In genomic region chr3:46284981-46285683, GRCh38 we compare ENCODE assay signal across 15 cellular contexts. TPM values are rescaled to one million over a fixed set of nuclear protein-coding genes. Genes with fewer than 3 reads are reported as not detected.
DNase-seq lines count a peak whose midpoint lies in the region; ATAC-seq lines count a peak whose summit lies in the region.
"Had no signal": no experiment of that assay in that cellular context is flagged by ENCODE, and none has a peak within 500 bp of the region (broad histone marks: within the 10 kb centered on the region; RNA-seq: fewer than 3 reads in every experiment).

No MANE protein-coding gene starts in this region.

- H3K9me3 Mint-ChIP-seq in activated naive CD4-positive, alpha-beta T cell treated with anti-CD3 and anti-CD28 coated beads for 36 hours: no peaks in the 10 kb centered on the region
- H3K9me3 Mint-ChIP-seq in stimulated activated effector memory CD8-positive, alpha-beta T cell treated with anti-CD3 and anti-CD28 coated beads, Interleukin-12 subunit alpha, Interleukin-12 subunit beta, amount 100 ng/mL, for 72 hours: no peaks in the 10 kb centered on the region

- H3K27me3 Mint-ChIP-seq in activated naive CD4-positive, alpha-beta T cell treated with anti-CD3 and anti-CD28 coated beads for 36 hours (ENCODE audit: low read depth): peaks cover 8% of the 10 kb centered on the region

- no peaks in the 10 kb centered on the region for H3K36me3 Mint-ChIP-seq in activated naive CD4-positive, alpha-beta T cell treated with anti-CD3 and anti-CD28 coated beads for 36 hours (ENCODE audit: low read depth)
- H3K36me3 Mint-ChIP-seq in stimulated activated effector memory CD8-positive, alpha-beta T cell treated with anti-CD3 and anti-CD28 coated beads, Interleukin-12 subunit alpha, Interleukin-12 subunit beta, amount 100 ng/mL, for 72 hours: peaks cover 33% of the 10 kb centered on the region

- intact Hi-C loops in activated naive CD4-positive, alpha-beta T cell treated with anti-CD3 and anti-CD28 coated beads for 36 hours (cut with micrococcal nuclease): loop anchor here (1.0 kb wide), 2 partner anchors 9 to 14 kb away; no protein-coding TSS in a partner anchor

- CTCF ChIA-PET in activated naive CD4-positive, alpha-beta T cell treated with anti-CD3 and anti-CD28 coated beads for 36 hours (lab: Charles Lee): interaction anchor here (0.7 to 2.7 kb wide), 6 partner anchors 8 to 84 kb away, joined by 3 to 9 read pairs (median 4); no protein-coding TSS in a partner anchor

- peak; percentile 41 for DNase-seq in activated naive CD4-positive, alpha-beta T cell treated with anti-CD3 and anti-CD28 coated beads for 36 hours
- DNase-seq in activated naive CD4-positive, alpha-beta T cell treated with anti-CD3 and anti-CD28 coated beads, Interleukin-2, amount 50 U/mL, for 16 hours: no peak
- DNase-seq in T-helper 22 cell (ENCODE audit: low read depth) (peak; percentile 36), amniotic epithelial cell (ENCODE audit: low read depth) (peak; percentile 7), epidermal melanocyte (ENCODE audit: insufficient read length, low spot score) (no peak)
- DNase-seq in stimulated activated effector memory CD8-positive, alpha-beta T cell treated with anti-CD3 and anti-CD28 coated beads, Interleukin-12 subunit alpha, Interleukin-12 subunit beta, amount 100 ng/mL, for 72 hours (ENCODE audit: low spot score in 2 of 2): peak in 1 of 2 donors; percentile 76
- DNase-seq: aorta, BE2C, GDM1, NCI-H146, ovary had no signal

- H3K27ac Mint-ChIP-seq in activated naive CD4-positive, alpha-beta T cell treated with anti-CD3 and anti-CD28 coated beads for 36 hours: no peak overlapping the region
- H3K27ac Mint-ChIP-seq in stimulated activated effector memory CD8-positive, alpha-beta T cell treated with anti-CD3 and anti-CD28 coated beads, Interleukin-12 subunit alpha, Interleukin-12 subunit beta, amount 100 ng/mL, for 72 hours: peak overlapping the region; percentile 84
- H3K27ac Mint-ChIP-seq: GM23338 had no signal

- peak; percentile 89 for ATAC-seq in stimulated activated effector memory CD8-positive, alpha-beta T cell treated with anti-CD3 and anti-CD28 coated beads, Interleukin-12 subunit alpha, Interleukin-12 subunit beta, amount 100 ng/mL, for 72 hours
- ATAC-seq in HG03571 (IDR thresholded peaks at IDR 0.05; ENCODE audit: unreplicated experiment): no peak
- ATAC-seq in HG03520 (IDR thresholded peaks at IDR 0.05; ENCODE audit: unreplicated experiment): no peak
- ATAC-seq: GM23338 had no signal

- H3K4me3 Mint-ChIP-seq in activated naive CD4-positive, alpha-beta T cell treated with anti-CD3 and anti-CD28 coated beads for 36 hours: no peak overlapping the region
- peak overlapping the region; percentile 35 for H3K4me3 Mint-ChIP-seq in stimulated activated effector memory CD8-positive, alpha-beta T cell treated with anti-CD3 and anti-CD28 coated beads, Interleukin-12 subunit alpha, Interleukin-12 subunit beta, amount 100 ng/mL, for 72 hours
- H3K4me3 Mint-ChIP-seq: GM23338 had no signal

- H3K4me1 Mint-ChIP-seq in activated naive CD4-positive, alpha-beta T cell treated with anti-CD3 and anti-CD28 coated beads for 36 hours (ENCODE audit: low read depth): peaks cover 41% of the 10 kb centered on the region
- peaks cover 84% of the 10 kb centered on the region for H3K4me1 Mint-ChIP-seq in stimulated activated effector memory CD8-positive, alpha-beta T cell treated with anti-CD3 and anti-CD28 coated beads, Interleukin-12 subunit alpha, Interleukin-12 subunit beta, amount 100 ng/mL, for 72 hours
- H3K4me1 Mint-ChIP-seq: GM23338 had no signal

RNA-seq across cellular contexts. Expression of gene CCR3, which starts 42.9 kb away (rescaled TPM):
- not detected for total RNA-seq in activated naive CD4-positive, alpha-beta T cell treated with anti-CD3 and anti-CD28 coated beads for 36 hours
- total RNA-seq: GM23338, HT1080, ovary had no signal

Comparison
In these comparisons a context has a peak if more than half of its experiments do, and no peak if none do; other contexts are left out.
1. DNase-seq: peak in activated naive CD4-positive, alpha-beta T cell treated with anti-CD3 and anti-CD28 coated beads for 36 hours (single experiment), T-helper 22 cell (single experiment) and amniotic epithelial cell (single experiment); none in activated naive CD4-positive, alpha-beta T cell treated with anti-CD3 and anti-CD28 coated beads, Interleukin-2, amount 50 U/mL, for 16 hours (single experiment) and epidermal melanocyte (single experiment).